19 cellular contexts compared by ENCODE assay signal in genomic region chr22:46679711-46680269, GRCh38. TPM values are rescaled to one million over a fixed set of nuclear protein-coding genes. Genes with fewer than 3 reads are reported as not detected.
DNase-seq lines count a peak whose midpoint lies in the region; ATAC-seq and TF ChIP-seq lines count a peak whose summit lies in the region.
"Had no signal": no experiment of that assay in that cellular context is flagged by ENCODE, and none has a peak within 500 bp of the region (broad histone marks: within the 10 kb centered on the region; RNA-seq: fewer than 3 reads in every experiment).

No MANE protein-coding gene starts in this region.

- H3K27me3 ChIP-seq in left ventricle myocardium inferior (ENCODE audit: low read depth) (no peaks in the 10 kb centered on the region), ascending aorta (no peaks in the 10 kb centered on the region), thoracic aorta (replicated peaks; ENCODE audit: insufficient read depth) (no peaks in the 10 kb centered on the region), BE2C (no peaks in the 10 kb centered on the region)

- ATAC-seq in left ventricle myocardium superior (no peak), thoracic aorta (ENCODE audit: insufficient number of reproducible peaks, low FRiP score, low read depth) (no peak), GM21447 (IDR thresholded peaks at IDR 0.05; ENCODE audit: unreplicated experiment) (no peak)
- ATAC-seq: SK-N-SH treated with all-trans-retinoic acid at 6 μM for 48 hours had no signal

- H3K4me1 ChIP-seq in left ventricle myocardium inferior (peaks cover 75% of the 10 kb centered on the region), ascending aorta (peaks cover 0 to 10% of the 10 kb centered on the region in 2 donors), thoracic aorta (ENCODE audit: control insufficient read depth in 1 of 2, low read depth in 2 of 2) (peaks cover 12 to 15% of the 10 kb centered on the region in 2 donors), BE2C (peaks cover 10% of the 10 kb centered on the region)

- H3K4me3 ChIP-seq in left ventricle myocardium inferior (no peak overlapping the region), ascending aorta (peak overlapping the region in 1 of 2 donors; percentile 30), thoracic aorta (peak overlapping the region; percentile 25), BE2C (ENCODE audit: low read depth, low read length) (no peak overlapping the region)

- H3K9me3 ChIP-seq in left ventricle myocardium inferior (replicated peaks) (no peaks in the 10 kb centered on the region), ascending aorta (no peaks in the 10 kb centered on the region), thoracic aorta (no peaks in the 10 kb centered on the region), BE2C (no peaks in the 10 kb centered on the region)

- H3K27ac ChIP-seq in left ventricle myocardium inferior (replicated peaks) (peak overlapping the region; percentile 66), ascending aorta (peak overlapping the region; percentile 59 to 63), thoracic aorta (peak overlapping the region; percentile 56 to 59)
- H3K27ac ChIP-seq: C4-2B, HL-60 had no signal

- TF ChIP-seq CTCF in left ventricle myocardium inferior (IDR thresholded peaks at IDR 0.05; ENCODE audit: borderline replicate concordance) (no peak), ascending aorta (IDR thresholded peaks at IDR 0.05) (no peak), thoracic aorta (IDR thresholded peaks at IDR 0.05) (no peak), BE2C (IDR thresholded peaks at IDR 0.05; ENCODE audit: low read depth, low read length) (no peak)

- intact Hi-C loops in left ventricle myocardium inferior (cut with micrococcal nuclease) (loop anchor here (10.0 kb wide), 1 partner anchor 115 kb away; no protein-coding TSS in a partner anchor), left ventricle myocardium superior (cut with micrococcal nuclease) (loop anchor here (10.0 kb wide), 2 partner anchors 55 to 115 kb away; partner anchors contain the start of gene CERK), ascending aorta (cut with DNase I) (no loop called here)

- H3K36me3 ChIP-seq in left ventricle myocardium inferior (peaks cover 32% of the 10 kb centered on the region), ascending aorta (peaks cover 0 to 6% of the 10 kb centered on the region in 2 donors), thoracic aorta (peaks cover 7% of the 10 kb centered on the region), BE2C (peaks cover 57% of the 10 kb centered on the region)

- no peak for DNase-seq in left ventricle myocardium inferior
- DNase-seq in left ventricle myocardium superior: no peak
- DNase-seq in ascending aorta (ENCODE audit: low spot score in 2 of 2): peak in 1 of 2 donors; percentile 71
- peak; percentile 49 for DNase-seq in hepatic stellate cell (ENCODE audit: low spot score)
- no peak for DNase-seq in thoracic aorta (ENCODE audit: low spot score)
- no peak for DNase-seq in dermis blood vessel endothelial cell
- no peak for DNase-seq in BE2C
- DNase-seq: 8988T; DND-41; HFFc6; NCI-H1105; NCI-H2081; NCI-H2171 treated with DMSO at 0.1 percent for 48 hours; NK-92 treated with Interleukin-12 subunit alpha and Interleukin-12 subunit beta, amount 100 ng/mL, for 24 hours; Right ventricle myocardium superior had no signal

RNA-seq across cellular contexts. Expression of gene CERK, which starts 58.3 kb away (rescaled TPM):
- total RNA-seq in left ventricle myocardium inferior: 76.9 TPM
- total RNA-seq in left ventricle myocardium superior: 87.5 TPM
- 27.5 TPM for total RNA-seq in ascending aorta
- 10 to 100 TPM; 65.5 to 72.8 TPM for total RNA-seq in thoracic aorta
- total RNA-seq in dermis blood vessel endothelial cell: 87.8 and 106 TPM in 2 replicates
- polyA plus RNA-seq in BE2C (2012; ENCODE audit: insufficient read depth, insufficient read length, low read depth): 82.7 TPM

RNA-seq across cellular contexts. Expression of gene GRAMD4, which starts 59.6 kb away (rescaled TPM):
- total RNA-seq in left ventricle myocardium inferior: 77.6 TPM
- 94.0 TPM for total RNA-seq in left ventricle myocardium superior
- 20.2 TPM for total RNA-seq in ascending aorta
- 10 to 100 TPM; 16.2 to 56.5 TPM for total RNA-seq in thoracic aorta
- 48.8 and 58.5 TPM in 2 replicates for total RNA-seq in dermis blood vessel endothelial cell
- polyA plus RNA-seq in BE2C (2012; ENCODE audit: insufficient read depth, insufficient read length, low read depth): 53.7 TPM
